ENCODE assay signal across 34 cellular contexts in the genomic region with DNA sequence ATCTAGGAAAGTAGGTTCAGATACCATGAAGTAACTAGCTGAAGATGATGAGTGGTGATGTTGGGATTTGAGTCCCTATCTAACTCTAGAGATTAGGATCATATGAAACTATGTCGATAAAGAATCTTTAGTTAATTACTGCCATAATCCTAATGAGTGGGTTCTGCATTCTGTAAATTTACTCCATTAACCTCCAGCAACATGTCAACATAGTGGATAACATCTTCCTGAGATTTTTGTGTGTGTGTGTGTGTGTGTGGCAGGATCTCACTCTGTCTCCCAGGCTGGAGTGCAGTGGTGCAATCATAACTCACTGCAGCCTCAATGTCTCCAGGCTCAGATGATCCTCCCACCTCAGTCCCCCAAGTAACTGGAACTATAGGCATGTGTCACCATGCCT.
"Had no signal": no experiment of that assay in that cellular context is flagged by ENCODE, and none has a peak within 500 bp of the region (broad histone marks: within the 10 kb centered on the region; RNA-seq: fewer than 3 reads in every experiment).

No MANE protein-coding gene starts in this region.

- H3K9ac ChIP-seq: KMS-11 had no signal

- H3K4me3 ChIP-seq: MG63 had no signal

- H3K36me3 ChIP-seq: MG63 had no signal

- H3K9me3 ChIP-seq: MG63 had no signal

- H3K27ac ChIP-seq: KMS-11 had no signal

- H3K4me2 ChIP-seq: KMS-11 had no signal

- H3K27me3 ChIP-seq: MG63 had no signal

- DNase-seq: Karpas-422, Kasumi-1, KG1, MG63, MM.1S, MV-4-11, NCI-H1048, NCI-H1092, NCI-H1092 treated with DMSO at 0.1 percent for 48 hours, NCI-H1105, NCI-H1105 treated with DMSO at 0.1 percent for 48 hours, NCI-H1417 treated with DMSO at 0.1 percent for 48 hours, NCI-H1436, NCI-H1436 treated with DMSO at 0.1 percent for 48 hours, NCI-H146, NCI-H1694, NCI-H1694 treated with DMSO at 0.1 percent for 48 hours, NCI-H187, NCI-H187 treated with DMSO at 0.1 percent for 48 hours, NCI-H1930, NCI-H2029, NCI-H2029 treated with DMSO at 0.1 percent for 48 hours, NCI-H2081, NCI-H2081 treated with DMSO at 0.1 percent for 48 hours, NCI-H2107, NCI-H2171, NCI-H2171 treated with DMSO at 0.1 percent for 48 hours, NCI-H2227 treated with DMSO at 0.1 percent for 48 hours, NCI-H226, NCI-H345, NCI-H446, NCI-H446 treated with DMSO at 0.1 percent for 48 hours, NCI-H510A had no signal
